ENCODE assay signal across 8 cellular contexts in the genomic region with DNA sequence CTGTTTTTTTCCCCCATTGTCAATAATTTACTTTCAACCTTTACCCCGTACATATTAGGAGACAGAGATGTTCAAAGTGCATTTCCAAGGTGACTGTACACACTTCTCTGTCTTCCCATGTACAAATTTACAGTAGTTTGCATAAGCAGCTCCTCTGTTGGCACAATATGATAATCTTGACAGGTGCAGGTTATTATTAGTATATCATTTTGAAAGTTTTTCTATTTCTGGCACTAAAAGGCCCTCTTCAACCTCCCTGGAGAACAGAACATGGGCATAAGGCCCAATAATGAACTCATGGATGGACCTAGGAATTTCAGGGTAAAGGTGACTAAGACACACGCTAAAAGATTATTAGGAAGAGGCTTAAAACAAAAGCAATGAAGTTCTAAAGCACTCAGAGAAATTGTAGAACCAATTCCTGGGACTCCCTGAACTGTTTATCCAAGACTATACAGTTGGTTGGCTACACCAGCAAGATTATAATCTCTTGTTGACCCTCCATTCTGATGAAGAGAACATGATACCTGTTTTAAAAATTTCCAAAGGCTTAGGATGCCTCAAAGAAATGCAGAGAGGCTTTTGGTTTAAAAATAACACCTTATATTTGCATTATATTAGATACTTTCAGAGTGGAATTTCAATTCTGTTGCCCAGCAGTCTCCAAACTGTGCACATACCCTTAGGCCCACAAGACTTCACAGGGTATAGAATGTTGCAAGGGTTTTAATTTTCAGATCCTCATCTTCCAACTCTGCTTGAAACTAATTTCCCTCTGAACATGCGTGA. TPM values are rescaled to one million over a fixed set of nuclear protein-coding genes. Genes with fewer than 3 reads are reported as not detected.
A peak's percentile ranks its signal among the peaks of the same experiment; 100 is the strongest.
DNase-seq lines count a peak whose midpoint lies in the region; TF ChIP-seq lines count a peak whose summit lies in the region.

No MANE protein-coding gene starts in this region.

- no peaks in the 10 kb centered on the region for H3K36me3 ChIP-seq in OCI-LY3 (replicated peaks; ENCODE audit: low read depth, low read length)
- no peaks in the 10 kb centered on the region for H3K36me3 ChIP-seq in esophagus squamous epithelium
- H3K36me3 ChIP-seq in parathyroid adenoma (ENCODE audit: control insufficient read depth, insufficient read depth, low read length): no peaks in the 10 kb centered on the region

- DNase-seq in T-helper 1 cell (no peak), esophagus squamous epithelium (lab: John Stamatoyannopoulos, UW) (no peak), NCI-H226 (no peak), DMS153 treated with DMSO at 0.1 percent for 48 hours (lab: John Stamatoyannopoulos, UW; ENCODE audit: unreplicated experiment) (no peak), GM19240 (ENCODE audit: insufficient read length, low spot score) (no peak)

- H3K27me3 Mint-ChIP-seq in T-helper 1 cell treated with Interleukin-12 subunit alpha and Interleukin-12 subunit beta and Interleukin-4 antibody, amounts not matched to agents 30 μg/mL and 1 μg/mL, for 36 hours (ENCODE audit: low read depth): no peaks in the 10 kb centered on the region

- H3K36me3 Mint-ChIP-seq in T-helper 1 cell treated with Interleukin-12 subunit alpha and Interleukin-12 subunit beta and Interleukin-4 antibody, amounts not matched to agents 30 μg/mL and 1 μg/mL, for 36 hours (ENCODE audit: low read depth): no peaks in the 10 kb centered on the region

- peak overlapping the region; percentile 89 for H3K4me3 Mint-ChIP-seq in T-helper 1 cell treated with Interleukin-12 subunit alpha and Interleukin-12 subunit beta and Interleukin-4 antibody, amounts not matched to agents 30 μg/mL and 1 μg/mL, for 36 hours

- intact Hi-C loops in esophagus squamous epithelium (cut with DNase I): no loop called here

- H3K27ac Mint-ChIP-seq in T-helper 1 cell treated with Interleukin-12 subunit alpha and Interleukin-12 subunit beta and Interleukin-4 antibody, amounts not matched to agents 30 μg/mL and 1 μg/mL, for 36 hours: peak overlapping the region; percentile 90

- 0 out of 2 replicates have a peak overlapping the region, but pooled peaks have one; percentile 69 for H3K9ac ChIP-seq in OCI-LY3 (ENCODE audit: low read length)
- no peak overlapping the region for H3K9ac ChIP-seq in parathyroid adenoma

- H3K4me2 ChIP-seq in OCI-LY3 (ENCODE audit: low read length): peak overlapping the region; percentile 87
- H3K4me2 ChIP-seq in parathyroid adenoma (ENCODE audit: low read length): peak overlapping the region; percentile 60

- H3K27ac ChIP-seq in OCI-LY3 (ENCODE audit: low read length) (no peak overlapping the region), esophagus squamous epithelium (peak overlapping the region in 3 of 4 donors; percentile 91 to 97 (median 96)), parathyroid adenoma (peak overlapping the region; percentile 92)

- no peak overlapping the region for H2AFZ ChIP-seq in OCI-LY3 (ENCODE audit: low read depth, low read length)
- peak overlapping the region; percentile 93 for H2AFZ ChIP-seq in parathyroid adenoma

- peaks cover 12% of the 10 kb centered on the region for H3K4me1 ChIP-seq in OCI-LY3 (ENCODE audit: low read length)
- peaks cover 6 to 29% (median 8%) of the 10 kb centered on the region in 3 donors for H3K4me1 ChIP-seq in esophagus squamous epithelium
- H3K4me1 ChIP-seq in parathyroid adenoma: peaks cover 6% of the 10 kb centered on the region

- no peaks in the 10 kb centered on the region for H3K79me2 ChIP-seq in OCI-LY3 (ENCODE audit: low read length)
- peaks cover 5% of the 10 kb centered on the region for H3K79me2 ChIP-seq in parathyroid adenoma

- H3K4me1 Mint-ChIP-seq in T-helper 1 cell treated with Interleukin-12 subunit alpha and Interleukin-12 subunit beta and Interleukin-4 antibody, amounts not matched to agents 30 μg/mL and 1 μg/mL, for 36 hours (ENCODE audit: low read depth): peaks cover 26% of the 10 kb centered on the region

- WGBS in esophagus squamous epithelium, 2 donors: 50 to 67% methylated on average over 3 of the region's 3 CpGs

- H3K4me3 ChIP-seq in OCI-LY3 (ENCODE audit: low read length) (peak overlapping the region; percentile 97; the same call in 1 of the 2 replicates), esophagus squamous epithelium (peak overlapping the region in 3 of 4 donors; percentile 74 to 96 (median 95)), parathyroid adenoma (ENCODE audit: low read depth, low read length) (peak overlapping the region; percentile 82)

- H3K9me3 Mint-ChIP-seq in T-helper 1 cell treated with Interleukin-12 subunit alpha and Interleukin-12 subunit beta and Interleukin-4 antibody, amounts not matched to agents 30 μg/mL and 1 μg/mL, for 36 hours: no peaks in the 10 kb centered on the region

- H4K20me1 ChIP-seq in OCI-LY3 (ENCODE audit: insufficient read depth, low read length): no peaks in the 10 kb centered on the region

- H3K27me3 ChIP-seq in OCI-LY3 (ENCODE audit: low read depth, low read length) (no peaks in the 10 kb centered on the region), esophagus squamous epithelium (no peaks in the 10 kb centered on the region), parathyroid adenoma (ENCODE audit: control insufficient read depth, insufficient read depth, low read length) (no peaks in the 10 kb centered on the region)

- H3K9me3 ChIP-seq in OCI-LY3 (ENCODE audit: insufficient read depth, low read length) (no peaks in the 10 kb centered on the region), esophagus squamous epithelium (no peaks in the 10 kb centered on the region), parathyroid adenoma (ENCODE audit: control insufficient read depth, low read length) (no peaks in the 10 kb centered on the region)

- no peak for TF ChIP-seq POLR2A in esophagus squamous epithelium (IDR thresholded peaks at IDR 0.05)

- no peak for TF ChIP-seq CTCF in OCI-LY3 (IDR thresholded peaks at IDR 0.05; ENCODE audit: low read depth, low read length)
- TF ChIP-seq CTCF in esophagus squamous epithelium (IDR thresholded peaks at IDR 0.05): no peak
- TF ChIP-seq CTCF in parathyroid adenoma (IDR thresholded peaks at IDR 0.05): no peak

RNA-seq across cellular contexts. Expression of gene AIG1, which starts 1.1 kb away (rescaled TPM):
- total RNA-seq in esophagus squamous epithelium: 10 to 100 TPM; 29.1 to 30.5 (median 29.9) TPM
